15 cellular contexts compared by ENCODE assay signal in the genomic region with DNA sequence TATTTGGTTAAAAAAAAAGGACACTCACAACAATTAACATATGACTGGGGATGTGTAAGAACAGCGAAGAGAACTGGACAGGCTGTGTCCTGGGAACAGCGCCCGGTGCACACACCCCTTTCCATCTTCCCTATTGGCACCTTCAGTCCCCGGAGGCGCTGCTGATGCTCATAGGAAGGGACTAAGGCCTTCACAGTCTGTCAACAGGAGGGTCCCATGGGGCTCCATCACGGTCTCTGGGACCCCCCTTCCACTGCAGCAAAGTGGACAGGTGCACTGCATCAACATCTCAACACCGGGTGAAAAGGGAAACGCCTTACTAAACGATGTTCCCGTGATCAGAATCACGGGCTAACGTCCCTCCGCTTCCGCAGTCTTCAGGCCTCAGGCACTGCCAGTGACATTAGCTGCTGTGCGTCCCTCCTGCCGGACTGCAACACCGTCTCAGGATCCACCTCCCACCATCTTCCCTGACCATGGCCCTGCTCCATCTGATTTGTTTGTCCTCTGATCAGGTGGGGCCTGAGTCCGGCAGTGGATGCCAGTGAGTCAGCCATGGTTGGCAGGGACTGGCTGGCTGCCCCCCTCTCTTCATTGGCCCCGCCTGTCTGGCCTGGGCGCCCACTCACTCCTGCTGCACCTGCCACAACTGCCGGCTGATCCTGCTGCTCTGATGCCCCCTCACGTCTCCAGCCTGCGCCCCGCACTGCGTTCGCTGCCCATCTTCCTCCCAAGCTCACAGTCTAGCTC.
DNase-seq lines count a peak whose midpoint lies in the region; ATAC-seq and TF ChIP-seq lines count a peak whose summit lies in the region.
"Had no signal": no experiment of that assay in that cellular context is flagged by ENCODE, and none has a peak within 500 bp of the region (broad histone marks: within the 10 kb centered on the region; RNA-seq: fewer than 3 reads in every experiment).

No MANE protein-coding gene starts in this region.

- H3K9me3 ChIP-seq in H9 (ENCODE audit: control insufficient read depth, low read depth, low read length) (no peaks in the 10 kb centered on the region), PC-3 (ENCODE audit: low read length) (0 out of 2 replicates have a peak, but pooled peaks cover 5% of the 10 kb centered on the region), mesenchymal stem cell (ENCODE audit: control insufficient read depth, low read length) (peaks cover 39% of the 10 kb centered on the region), tibial nerve (peaks cover 0 to 53% (median 6%) of the 10 kb centered on the region in 4 donors), body of pancreas (peaks cover 0 to 12% (median 0%) of the 10 kb centered on the region in 3 donors)

- no peak overlapping the region for H2BK5ac ChIP-seq in H9 (ENCODE audit: insufficient read length, low read length)
- no peak overlapping the region for H2BK5ac ChIP-seq in mesenchymal stem cell (ENCODE audit: low read depth, low read length, poor library complexity, severe bottlenecking)

- no peak for TF ChIP-seq CTCF in H9 (conservative IDR thresholded peaks at IDR 0.05)
- no peak for TF ChIP-seq CTCF in PC-3 (conservative IDR thresholded peaks at IDR 0.05; ENCODE audit: low read depth, low read length)
- TF ChIP-seq CTCF in type B pancreatic cell (conservative IDR thresholded peaks at IDR 0.05), result no peak
- TF ChIP-seq CTCF in tibial nerve (IDR thresholded peaks at IDR 0.05), result no peak
- TF ChIP-seq CTCF in body of pancreas (IDR thresholded peaks at IDR 0.05), result no peak

- no peak overlapping the region for H2BK12ac ChIP-seq in H9 (ENCODE audit: insufficient read length, low read depth, low read length)
- H2BK12ac ChIP-seq in mesenchymal stem cell (ENCODE audit: low read length in 2 of 2), result no peak overlapping the region

- WGBS in H9 (ENCODE audit: extremely low coverage, insufficient read length, low lambda C conversion rate), result no CpG with 5 or more reads among the region's 26 CpGs
- WGBS in mesenchymal stem cell, result 85% methylated on average over 26 of the region's 26 CpGs
- WGBS in tibial nerve, 2 donors, result 90% methylated on average over 25 to 26 of the region's 26 CpGs
- 89 to 91% methylated on average over 21 to 26 of the region's 26 CpGs for WGBS in body of pancreas, 2 donors

- H4K20me1 ChIP-seq in H9 (ENCODE audit: control insufficient read depth, insufficient read depth, insufficient read length), result no peaks in the 10 kb centered on the region
- no peaks in the 10 kb centered on the region for H4K20me1 ChIP-seq in PC-3 (ENCODE audit: low read length)

- no peak overlapping the region; a peak in 2 of 5 replicates for H3K4me3 Mint-ChIP-seq in H9
- H3K4me3 Mint-ChIP-seq in type B pancreatic cell, result no peak overlapping the region
- H3K4me3 Mint-ChIP-seq: B cell; CD4-positive, alpha-beta T cell had no signal

- peak overlapping the region in 2 of 3 experiments; percentile 32 to 67; a peak in 2 of 7 replicates for H3K27ac Mint-ChIP-seq in H9
- H3K27ac Mint-ChIP-seq in type B pancreatic cell, result no peak overlapping the region
- H3K27ac Mint-ChIP-seq: B cell; CD4-positive, alpha-beta T cell had no signal

- H3K4me1 ChIP-seq in H9 (ENCODE audit: insufficient read depth, low read length) (peaks cover 4% of the 10 kb centered on the region; the same call in 1 of the 2 replicates), PC-3 (ENCODE audit: insufficient read depth, low read length) (peaks cover 15% of the 10 kb centered on the region), mesenchymal stem cell (ENCODE audit: control insufficient read depth, insufficient read depth, low read depth, low read length) (no peaks in the 10 kb centered on the region), tibial nerve (no peaks in the 10 kb centered on the region), body of pancreas (no peaks in the 10 kb centered on the region)
- H3K4me1 ChIP-seq: HAP-1 had no signal

- no peak overlapping the region for H2AK5ac ChIP-seq in H9 (ENCODE audit: insufficient read length, low read length)
- no peak overlapping the region for H2AK5ac ChIP-seq in mesenchymal stem cell (ENCODE audit: low read length, severe bottlenecking)

- H3K23ac ChIP-seq in H9 (ENCODE audit: insufficient read length, low read depth, low read length) (no peak overlapping the region), mesenchymal stem cell (ENCODE audit: low read length in 2 of 2) (no peak overlapping the region)

- H2BK15ac ChIP-seq in H9 (ENCODE audit: low read depth, low read length) (no peak overlapping the region), mesenchymal stem cell (ENCODE audit: low read depth, poor library complexity, severe bottlenecking) (no peak overlapping the region)

- no peak overlapping the region for H3T11ph ChIP-seq in H9 (ENCODE audit: low read length)

- no peaks in the 10 kb centered on the region for H3K36me3 ChIP-seq in PC-3 (ENCODE audit: low read depth, low read length)
- H3K36me3 ChIP-seq in mesenchymal stem cell (ENCODE audit: control insufficient read depth in 1 of 2, insufficient read depth in 2 of 2, low read depth in 1 of 2, low read length in 2 of 2), result no peaks in the 10 kb centered on the region
- no peaks in the 10 kb centered on the region for H3K36me3 ChIP-seq in tibial nerve
- H3K36me3 ChIP-seq in body of pancreas (replicated peaks in 1 of 2; ENCODE audit: insufficient read depth in 1 of 2, low read depth in 2 of 2), result no peaks in the 10 kb centered on the region
- H3K36me3 ChIP-seq: HAP-1 had no signal

- H3K4me3 ChIP-seq in PC-3 (ENCODE audit: low read length) (no peak overlapping the region), mesenchymal stem cell (ENCODE audit: insufficient read depth in 1 of 2, low read depth in 1 of 2, low read length in 2 of 2) (no peak overlapping the region), tibial nerve (no peak overlapping the region), body of pancreas (no peak overlapping the region)
- H3K4me3 ChIP-seq: HAP-1 had no signal

- no peaks in the 10 kb centered on the region for H3K23me2 ChIP-seq in H9 (ENCODE audit: insufficient read length, low read depth, low read length, poor library complexity, severe bottlenecking)

- BruUV-seq in PC-3 (replicated peaks; lab: Mats Ljungman, UMichigan), result no TSS peak

- no peak overlapping the region for H3K4ac ChIP-seq in H9 (ENCODE audit: low read depth, low read length)
- no peak overlapping the region for H3K4ac ChIP-seq in mesenchymal stem cell (ENCODE audit: low read depth in 1 of 2, low read length in 2 of 2)

- H3K27ac ChIP-seq in H9 (ENCODE audit: insufficient read length, low read depth, low read length) (no peak overlapping the region), PC-3 (ENCODE audit: low read length) (no peak overlapping the region), mesenchymal stem cell (ENCODE audit: low read length, poor library complexity, severe bottlenecking) (no peak overlapping the region), tibial nerve (no peak overlapping the region), body of pancreas (no peak overlapping the region)

- POLR2A ChIA-PET in PC-3 (lab: Charles Lee; ENCODE audit: unreplicated experiment), result no interaction called here

- H4K8ac ChIP-seq in H9 (replicated peaks; ENCODE audit: insufficient read length, low read depth, low read length) (no peak overlapping the region), mesenchymal stem cell (ENCODE audit: low read length) (no peak overlapping the region)

- H3K14ac ChIP-seq in H9 (ENCODE audit: insufficient read depth, low read length), result peak overlapping the region; percentile 58; the same call in 1 of the 2 replicates
- H3K14ac ChIP-seq in mesenchymal stem cell (ENCODE audit: low read length in 2 of 2), result no peak overlapping the region

- H3K9me3 Mint-ChIP-seq in H9, result peaks cover 28 to 29% of the 10 kb centered on the region in 2 experiments
- peaks cover 9% of the 10 kb centered on the region for H3K9me3 Mint-ChIP-seq in type B pancreatic cell

- H3K27me3 Mint-ChIP-seq in H9 (ENCODE audit: low read depth) (peaks cover 12% of the 10 kb centered on the region), type B pancreatic cell (peaks cover 13% of the 10 kb centered on the region)
- H3K27me3 Mint-ChIP-seq: B cell had no signal

- H3K4me1 Mint-ChIP-seq in H9, result peaks cover 21 to 23% of the 10 kb centered on the region in 2 experiments
- H3K4me1 Mint-ChIP-seq in type B pancreatic cell (ENCODE audit: unreplicated experiment), result no peaks in the 10 kb centered on the region
- H3K4me1 Mint-ChIP-seq: B cell had no signal

- no peaks in the 10 kb centered on the region for H3K9me2 ChIP-seq in PC-3 (replicated peaks; ENCODE audit: low read length)

- H3K79me2 ChIP-seq in H9 (ENCODE audit: insufficient read depth, low read length) (no peaks in the 10 kb centered on the region), PC-3 (ENCODE audit: low read length) (no peaks in the 10 kb centered on the region)

- H2BK120ac ChIP-seq in H9 (ENCODE audit: low read depth, low read length, poor library complexity, severe bottlenecking) (no peak overlapping the region), mesenchymal stem cell (ENCODE audit: low read depth, low read length) (no peak overlapping the region)

- H3K9ac ChIP-seq in H9 (ENCODE audit: extremely low read depth, insufficient read length, low read length), result no peak overlapping the region
- no peak overlapping the region for H3K9ac ChIP-seq in PC-3 (ENCODE audit: low read length)
- H3K9ac ChIP-seq in mesenchymal stem cell (ENCODE audit: low read length), result no peak overlapping the region

- intact Hi-C loops in PC-3 (cut with micrococcal nuclease) (no loop called here), body of pancreas (cut with DNase I) (no loop called here)

- H4K91ac ChIP-seq in H9 (ENCODE audit: insufficient read length, low read depth, low read length), result no peak overlapping the region
- peak overlapping the region; percentile 53 for H4K91ac ChIP-seq in mesenchymal stem cell (ENCODE audit: low read length)

- CTCF ChIA-PET in PC-3 (lab: Charles Lee), result no interaction called here

- H3K79me1 ChIP-seq in H9 (ENCODE audit: insufficient read depth, low read depth, low read length, poor library complexity, severe bottlenecking), result no peaks in the 10 kb centered on the region
- no peaks in the 10 kb centered on the region for H3K79me1 ChIP-seq in mesenchymal stem cell (replicated peaks; ENCODE audit: low read length, poor library complexity, severe bottlenecking)

- H2BK20ac ChIP-seq in H9 (ENCODE audit: low read depth, low read length, poor library complexity, severe bottlenecking), result no peak overlapping the region

- peak; percentile 14; the same call in 1 of the 2 replicates for ATAC-seq in PC-3
- no peak for ATAC-seq in body of pancreas
- no peak for ATAC-seq in GM18861 (IDR thresholded peaks at IDR 0.05; ENCODE audit: unreplicated experiment)

- no peaks in the 10 kb centered on the region for H3K27me3 ChIP-seq in H9 (ENCODE audit: insufficient read depth, low read length)
- no peaks in the 10 kb centered on the region; the same call in 1 of the 2 replicates for H3K27me3 ChIP-seq in PC-3 (ENCODE audit: low read length)
- no peaks in the 10 kb centered on the region for H3K27me3 ChIP-seq in mesenchymal stem cell (ENCODE audit: control insufficient read depth in 1 of 2, insufficient read depth in 1 of 2, low read length in 2 of 2)
- H3K27me3 ChIP-seq in tibial nerve, result no peaks in the 10 kb centered on the region
- H3K27me3 ChIP-seq in body of pancreas, result no peaks in the 10 kb centered on the region

- H3K36me3 Mint-ChIP-seq in H9 (ENCODE audit: insufficient read depth in 1 of 3, low read depth in 3 of 3) (peaks cover 11 to 25% (median 14%) of the 10 kb centered on the region in 3 experiments), type B pancreatic cell (no peaks in the 10 kb centered on the region)

- H3K18ac ChIP-seq in H9 (ENCODE audit: insufficient read length, low read depth, low read length), result no peak overlapping the region
- no peak overlapping the region for H3K18ac ChIP-seq in mesenchymal stem cell (ENCODE audit: low read depth in 1 of 2, low read length in 2 of 2)

- H2AFZ ChIP-seq in H9 (ENCODE audit: low read length) (no peak overlapping the region), PC-3 (ENCODE audit: low read length) (no peak overlapping the region), mesenchymal stem cell (ENCODE audit: low read depth, low read length) (no peak overlapping the region)

- H3K56ac ChIP-seq in H9 (ENCODE audit: insufficient read length, low read depth, low read length), result no peak overlapping the region

- peaks cover 3% of the 10 kb centered on the region for H3F3A ChIP-seq in PC-3 (ENCODE audit: low read length, unreplicated experiment)

- no peak for TF ChIP-seq EP300 in tibial nerve (IDR thresholded peaks at IDR 0.05)

- TF ChIP-seq POLR2A in tibial nerve (IDR thresholded peaks at IDR 0.05) (no peak), body of pancreas (IDR thresholded peaks at IDR 0.05) (no peak)

- H4K5ac ChIP-seq in H9 (ENCODE audit: insufficient read length, low read depth, low read length), result no peak overlapping the region

- peak; percentile 20 for DNase-seq in H9
- DNase-seq in PC-3, result peak; percentile 4
- no peak for DNase-seq in mesenchymal stem cell
- peak; percentile 49 for DNase-seq in type B pancreatic cell (ENCODE audit: extremely low spot score, unreplicated experiment)
- no peak for DNase-seq in tibial nerve (ENCODE audit: low spot score in 2 of 2)
- no peak for DNase-seq in body of pancreas
- DNase-seq: C1 segment of cervical spinal cord; CD4-positive, alpha-beta T cell; DMS79 treated with DMSO at 0.1 percent for 48 hours; EL; GDM1; GOT3 had no signal

- H3K4me2 ChIP-seq in H9 (ENCODE audit: insufficient read depth, insufficient read length, low read length) (no peak overlapping the region), PC-3 (ENCODE audit: low read length) (no peak overlapping the region), mesenchymal stem cell (ENCODE audit: low read length, poor library complexity, severe bottlenecking) (no peak overlapping the region)

Comparison
In these comparisons a context has a peak if more than half of its experiments do, and no peak if none do; other contexts are left out.
1. DNase-seq: peak in H9 (single experiment), PC-3 (single experiment) and type B pancreatic cell (single experiment); none in mesenchymal stem cell (single experiment), tibial nerve (0 of 2) and body of pancreas (0 of 4).